In the genomic region with DNA sequence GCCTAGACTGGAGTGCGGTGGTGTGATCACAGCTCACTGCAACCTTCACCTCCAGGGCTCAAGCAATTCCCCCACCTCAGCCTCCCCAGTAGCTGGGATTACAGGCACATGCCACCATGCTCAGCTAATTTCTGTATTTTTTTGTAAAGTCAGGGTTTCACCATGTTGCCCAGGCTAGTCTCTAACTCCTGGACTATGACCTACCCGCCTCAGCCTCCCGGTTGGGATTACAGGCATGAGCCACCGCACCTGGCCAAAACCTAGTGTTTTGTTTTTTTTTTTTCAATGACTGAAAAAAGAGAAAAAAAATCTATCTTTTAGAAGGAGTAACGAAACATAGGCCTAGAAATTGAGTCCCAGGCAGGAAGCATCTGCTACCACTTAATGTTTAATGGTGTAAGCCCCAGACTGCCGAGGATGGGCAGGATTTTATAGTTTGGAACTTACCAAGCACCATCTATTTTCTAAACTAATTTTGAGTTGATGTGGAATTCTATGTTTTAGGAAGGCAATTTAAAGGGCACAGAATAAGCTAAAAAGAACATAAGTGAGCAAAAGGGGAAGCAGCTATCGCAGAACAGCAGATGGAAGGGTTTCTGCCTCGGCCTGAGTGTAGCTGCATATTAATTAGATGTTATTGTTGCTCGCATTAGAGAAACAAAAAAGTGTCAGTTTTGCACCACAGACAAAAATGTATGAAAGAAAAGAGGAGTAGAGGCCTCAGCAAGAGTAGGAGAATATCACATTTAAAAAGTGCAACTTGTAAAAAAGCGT, we compare ENCODE assay signal across 23 cellular contexts. TPM values are rescaled to one million over a fixed set of nuclear protein-coding genes. Genes with fewer than 3 reads are reported as not detected.
DNase-seq lines count a peak whose midpoint lies in the region; ATAC-seq and TF ChIP-seq lines count a peak whose summit lies in the region.
"Had no signal": no experiment of that assay in that cellular context is flagged by ENCODE, and none has a peak within 500 bp of the region (broad histone marks: within the 10 kb centered on the region; RNA-seq: fewer than 3 reads in every experiment).

No MANE protein-coding gene starts in this region.

- peak overlapping the region; percentile 98 for H3K4me2 ChIP-seq in osteoblast (ENCODE audit: insufficient read depth, low read length)

- no peaks in the 10 kb centered on the region for H3K36me3 ChIP-seq in osteoblast (ENCODE audit: insufficient read depth, low read length)

- peaks cover 56% of the 10 kb centered on the region for H3K4me1 Mint-ChIP-seq in brain

- no peaks in the 10 kb centered on the region for H3K79me2 ChIP-seq in osteoblast (ENCODE audit: insufficient read depth, low read length)

- intact Hi-C loops in cardiac septum (cut with DNase I), result loop anchor here (10.0 kb wide), 1 partner anchor 221 kb away; the partner anchor contains the start of gene RAB8B
- intact Hi-C loops in left cardiac atrium (cut with DNase I), result no loop called here

- no peaks in the 10 kb centered on the region for H3K27me3 Mint-ChIP-seq in brain
- H3K27me3 Mint-ChIP-seq: activated naive CD4-positive, alpha-beta T cell treated with anti-CD3 and anti-CD28 coated beads, Interleukin-2, amount 50 U/mL, for 24 hours had no signal

- H3K4me3 ChIP-seq in osteoblast (ENCODE audit: insufficient read depth, low read length), result peak overlapping the region; percentile 73
- H3K4me3 ChIP-seq: A549, skin epidermis had no signal

- H3K4me3 Mint-ChIP-seq in brain, result peak overlapping the region in 4 of 5 experiments; percentile 1 to 32 (median 26)
- H3K4me3 Mint-ChIP-seq: activated naive CD4-positive, alpha-beta T cell treated with anti-CD3 and anti-CD28 coated beads, Interleukin-2, amount 50 U/mL, for 24 hours; activated T-helper 1 cell treated with anti-CD3 and anti-CD28 coated beads, Interleukin-12 subunit alpha, Interleukin-12 subunit beta, Interleukin-2, Interleukin-4 antibody, amounts not matched to agents 30 ng/mL and 10 ng/mL and 1 ng/mL, durations not matched to agents 14 hours and 24 hours and 36 hours; H9; T-helper 17 cell had no signal

- peak overlapping the region; percentile 95 for H2AFZ ChIP-seq in osteoblast (ENCODE audit: low read length)

- peak; percentile 15 for DNase-seq in cardiac septum (ENCODE audit: low spot score)
- DNase-seq in left cardiac atrium, result no peak
- DNase-seq in NAMALWA (ENCODE audit: low spot score), result peak; percentile 16
- no peak for DNase-seq in osteoblast (ENCODE audit: insufficient read length, low spot score, missing footprints)
- DNase-seq in KG1 (lab: John Stamatoyannopoulos, UW), result no peak
- DNase-seq in hypothalamus (lab: John Stamatoyannopoulos, UW), result no peak
- DNase-seq: activated CD4-positive, alpha-beta T cell treated with anti-CD3 and anti-CD28 coated beads, Interleukin-2, amount 50 U/mL, for 1 hour; anterior cingulate cortex; central memory CD4-positive, alpha-beta T cell; H9; kidney; NCI-H1436; NK-92 treated with Interleukin-12 subunit alpha and Interleukin-12 subunit beta, amount 100 ng/mL, for 24 hours; occipital lobe; RPMI8226; stimulated activated CD4-positive, alpha-beta T cell treated with anti-CD3 and anti-CD28 coated beads, Interleukin-2, amount 100 ng/mL, for 24 hours; T-helper 17 cell had no signal

- no peaks in the 10 kb centered on the region for H3K27me3 ChIP-seq in osteoblast (ENCODE audit: insufficient read depth, low read length)

- H4K20me1 ChIP-seq in osteoblast (ENCODE audit: insufficient read depth, low read length), result no peaks in the 10 kb centered on the region

- peak overlapping the region; percentile 78 to 95 (median 89) for H3K27ac Mint-ChIP-seq in brain
- H3K27ac Mint-ChIP-seq: activated naive CD4-positive, alpha-beta T cell treated with anti-CD3 and anti-CD28 coated beads, Interleukin-2, amount 50 U/mL, for 24 hours; activated T-helper 1 cell treated with anti-CD3 and anti-CD28 coated beads, Interleukin-12 subunit alpha, Interleukin-12 subunit beta, Interleukin-2, Interleukin-4 antibody, amounts not matched to agents 30 ng/mL and 10 ng/mL and 1 ng/mL, durations not matched to agents 14 hours and 24 hours and 36 hours; H9; T-helper 17 cell had no signal

- H3K27ac ChIP-seq in osteoblast (ENCODE audit: low read depth, low read length), result peak overlapping the region; percentile 94
- H3K27ac ChIP-seq: skin epidermis had no signal

- no peaks in the 10 kb centered on the region for H3K36me3 Mint-ChIP-seq in brain
- H3K36me3 Mint-ChIP-seq: activated naive CD4-positive, alpha-beta T cell treated with anti-CD3 and anti-CD28 coated beads, Interleukin-2, amount 50 U/mL, for 24 hours had no signal

- ATAC-seq in left cardiac atrium, result no peak
- no peak for ATAC-seq in GM21717 (IDR thresholded peaks at IDR 0.05; ENCODE audit: unreplicated experiment)
- ATAC-seq: A549, T-helper 17 cell had no signal

- peaks cover 31% of the 10 kb centered on the region for H3K4me1 ChIP-seq in osteoblast (ENCODE audit: insufficient read depth, low read length)

- peaks cover 0 to 4% (median 2%) of the 10 kb centered on the region in 5 experiments for H3K9me3 Mint-ChIP-seq in brain
- H3K9me3 Mint-ChIP-seq: activated naive CD4-positive, alpha-beta T cell treated with anti-CD3 and anti-CD28 coated beads, Interleukin-2, amount 50 U/mL, for 24 hours; activated T-helper 1 cell treated with anti-CD3 and anti-CD28 coated beads, Interleukin-12 subunit alpha, Interleukin-12 subunit beta, Interleukin-2, Interleukin-4 antibody, amounts not matched to agents 30 ng/mL and 10 ng/mL and 1 ng/mL, durations not matched to agents 14 hours and 24 hours and 36 hours; H9 had no signal

- TF ChIP-seq CTCF in brain (conservative IDR thresholded peaks at IDR 0.05), result no peak
- no peak for TF ChIP-seq CTCF in osteoblast (IDR thresholded peaks at IDR 0.05; ENCODE audit: extremely low read depth, low read depth, low read length)

- H3K9me3 ChIP-seq in osteoblast (ENCODE audit: low read depth, low read length), result no peaks in the 10 kb centered on the region
- H3K9me3 ChIP-seq: A549 had no signal

RNA-seq across cellular contexts. Expression of gene CA12, which starts 24.2 kb away (rescaled TPM):
- total RNA-seq in cardiac septum, result 0.11 TPM
- total RNA-seq in left cardiac atrium, result 1 to 10 TPM; 2.3 to 5.4 TPM
- polyA plus RNA-seq in brain (ENCODE audit: insufficient read depth, low read depth, low replicate concordance), result 0.68 TPM
- total RNA-seq in osteoblast, result 107 and 114 TPM in 2 replicates
- total RNA-seq: T-helper 17 cell had no signal

Comparison
In these comparisons a context has a peak if more than half of its experiments do, and no peak if none do; other contexts are left out.
1. DNase-seq: peak in cardiac septum (single experiment) and NAMALWA (single experiment); none in left cardiac atrium (single experiment), osteoblast (single experiment), KG1 (single experiment) and hypothalamus (0 of 51).
2. RNA of gene CA12, which starts 24.2 kb away (total RNA-seq): 107 to 114 TPM in osteoblast; 2.3 to 5.4 TPM in left cardiac atrium and 0.11 TPM in cardiac septum (single experiment); every median in the first group is over 10 times any median in the second.